8 cellular contexts compared by ENCODE assay signal in genomic region chr10:128064615-128065580, GRCh38.
DNase-seq lines count a peak whose midpoint lies in the region; ATAC-seq and TF ChIP-seq lines count a peak whose summit lies in the region.

No MANE protein-coding gene starts in this region.

- POLR2A ChIA-PET in activated B cell treated with CpG ODN at 0.5 μM for 24 hours (lab: Charles Lee): interaction anchor here (1.3 to 5.6 kb wide), 3 partner anchors 16 to 210 kb away, joined by 4 to 162 read pairs (median 22); no protein-coding TSS in a partner anchor
- POLR2A ChIA-PET in MCF 10A (lab: Yijun Ruan, JAX): interaction anchor here (0.6 to 9.2 kb wide), 11 partner anchors 14 to 86 kb away, joined by 3 to 216 read pairs (median 3); no protein-coding TSS in a partner anchor

- intact Hi-C loops in activated B cell treated with CpG ODN at 0.5 μM for 24 hours (cut with micrococcal nuclease): loop anchor here (1.0 to 5.0 kb wide), 8 partner anchors 18 to 1407 kb away; partner anchors contain the start of gene MKI67
- intact Hi-C loops in MCF 10A (cut with micrococcal nuclease): loop anchor here (1.0 kb wide), 2 partner anchors 17 to 28 kb away; no protein-coding TSS in a partner anchor

- H3K27me3 Mint-ChIP-seq in activated B cell treated with CpG ODN at 0.5 μM for 24 hours (no peaks in the 10 kb centered on the region), MCF 10A (ENCODE audit: insufficient read depth, unreplicated experiment) (no peaks in the 10 kb centered on the region)

- H3K4me1 Mint-ChIP-seq in activated B cell treated with CpG ODN at 0.5 μM for 24 hours (peaks cover 67% of the 10 kb centered on the region), MCF 10A (ENCODE audit: insufficient read depth, unreplicated experiment) (peaks cover 35% of the 10 kb centered on the region)

- TSS peak; percentile 23 for BruUV-seq in MCF 10A (replicated peaks; lab: Mats Ljungman, UMichigan)

- TF ChIP-seq CTCF in activated B cell treated with CpG ODN at 0.5 μM for 24 hours (IDR thresholded peaks at IDR 0.05): no peak
- no peak for TF ChIP-seq CTCF in MCF 10A (IDR thresholded peaks at IDR 0.05; ENCODE audit: unreplicated experiment)

- H3K27ac Mint-ChIP-seq in activated B cell treated with CpG ODN at 0.5 μM for 24 hours (peak overlapping the region; percentile 86), MCF 10A (ENCODE audit: low read depth, unreplicated experiment) (peak overlapping the region; percentile 95)

- peaks cover 52% of the 10 kb centered on the region for H3K36me3 Mint-ChIP-seq in activated B cell treated with CpG ODN at 0.5 μM for 24 hours (ENCODE audit: low read depth)
- peaks cover 66% of the 10 kb centered on the region for H3K36me3 Mint-ChIP-seq in MCF 10A (ENCODE audit: insufficient read depth, unreplicated experiment)

- no peaks in the 10 kb centered on the region for H3K9me3 Mint-ChIP-seq in activated B cell treated with CpG ODN at 0.5 μM for 24 hours
- H3K9me3 Mint-ChIP-seq in MCF 10A (ENCODE audit: unreplicated experiment): no peaks in the 10 kb centered on the region

- peak; percentile 61 for ATAC-seq in HG03460 (IDR thresholded peaks at IDR 0.05; ENCODE audit: unreplicated experiment)
- peak; percentile 76 for ATAC-seq in activated B cell treated with CpG ODN at 0.5 μM for 24 hours (ENCODE audit: low read depth)

- H3K4me3 Mint-ChIP-seq in activated B cell treated with CpG ODN at 0.5 μM for 24 hours (peak overlapping the region; percentile 57), MCF 10A (ENCODE audit: unreplicated experiment) (peak overlapping the region; percentile 57)

- DNase-seq in NCI-H82 (lab: John Stamatoyannopoulos, UW) (peak; percentile 42), NCI-H82 treated with DMSO at 0.1 percent for 48 hours (lab: John Stamatoyannopoulos, UW; ENCODE audit: unreplicated experiment) (no peak), activated B cell treated with CpG ODN at 0.5 μM for 24 hours (peak; percentile 68), MCF 10A (ENCODE audit: unreplicated experiment) (peak; percentile 97), medulla oblongata (ENCODE audit: extremely low spot score) (peak; percentile 90), cortex of kidney (lab: John Stamatoyannopoulos, UW) (no peak)
- peak; percentile 36 to 41 for DNase-seq in stimulated activated CD8-positive, alpha-beta memory T cell treated with anti-CD3 and anti-CD28 coated beads, Interleukin-7, amount 100 ng/mL, for 1 hour (ENCODE audit: low read depth in 2 of 2)

- CTCF ChIA-PET in activated B cell treated with CpG ODN at 0.5 μM for 24 hours (lab: Charles Lee) (interaction anchor here (1.0 to 6.0 kb wide), 5 partner anchors 13 to 85 kb away, joined by 3 to 44 read pairs (median 5); no protein-coding TSS in a partner anchor), MCF 10A (lab: Yijun Ruan, JAX) (interaction anchor here (0.6 to 17.1 kb wide), 7 partner anchors 10 to 158 kb away, joined by 3 to 354 read pairs (median 4); partner anchors contain the start of gene PTPRE)

Comparison
In these comparisons a context has a peak if more than half of its experiments do, and no peak if none do; other contexts are left out.
1. DNase-seq: peak in NCI-H82 (single experiment), activated B cell treated with CpG ODN at 0.5 μM for 24 hours (single experiment), MCF 10A (single experiment), medulla oblongata (single experiment) and stimulated activated CD8-positive, alpha-beta memory T cell treated with anti-CD3 and anti-CD28 coated beads, Interleukin-7, amount 100 ng/mL, for 1 hour (2 of 2); none in NCI-H82 treated with DMSO at 0.1 percent for 48 hours (single experiment) and cortex of kidney (single experiment).